In genomic region chr6:44176935-44177509, GRCh38 we compare ENCODE assay signal across 1 cellular context.
TF ChIP-seq lines count a peak whose summit lies in the region.

No MANE protein-coding gene starts in this region.

TF ChIP-seq in HepG2, 621 proteins besides CTCF, POLR2A, EP300 and RAD21 (continues in another document):
- TF ChIP-seq SOX6 (IDR thresholded peaks at IDR 0.05) (no peak), SOX6 (CRISPR knock-in tag; IDR thresholded peaks at IDR 0.05) (0 out of 2 replicates have a peak, but pooled peaks have one; percentile 9), ZNF260 (CRISPR knock-in tag; IDR thresholded peaks at IDR 0.05; ENCODE audit: borderline replicate concordance, low read depth) (no peak), ERF (CRISPR knock-in tag; IDR thresholded peaks at IDR 0.05) (no peak), ZFYVE20 (CRISPR knock-in tag; IDR thresholded peaks at IDR 0.05; ENCODE audit: borderline replicate concordance, low read depth) (no peak), ZBTB43 (CRISPR knock-in tag; conservative IDR thresholded peaks at IDR 0.05) (no peak), ZNF607 (CRISPR knock-in tag; IDR thresholded peaks at IDR 0.05; ENCODE audit: borderline replicate concordance) (0 out of 2 replicates have a peak, but pooled peaks have one; percentile 36), ZHX1 (CRISPR knock-in tag; IDR thresholded peaks at IDR 0.05; ENCODE audit: low read depth) (0 out of 2 replicates have a peak, but pooled peaks have one; percentile 23), ZNF614 (CRISPR knock-in tag; IDR thresholded peaks at IDR 0.05; ENCODE audit: borderline replicate concordance) (no peak), MTA1 (CRISPR knock-in tag; IDR thresholded peaks at IDR 0.05; ENCODE audit: borderline replicate concordance) (peak; percentile 69; the same call in 1 of the 2 replicates), ZSCAN25 (CRISPR knock-in tag; IDR thresholded peaks at IDR 0.05) (0 out of 2 replicates have a peak, but pooled peaks have one; percentile 37), RCOR2 (CRISPR knock-in tag; IDR thresholded peaks at IDR 0.05) (no peak), GABPB1 (CRISPR knock-in tag; IDR thresholded peaks at IDR 0.05) (0 out of 2 replicates have a peak, but pooled peaks have one; percentile 15), ZNF430 (CRISPR knock-in tag; IDR thresholded peaks at IDR 0.05) (no peak), ZFP41 (CRISPR knock-in tag; IDR thresholded peaks at IDR 0.05; ENCODE audit: borderline replicate concordance) (no peak), ZBTB49 (CRISPR knock-in tag; IDR thresholded peaks at IDR 0.05; ENCODE audit: borderline replicate concordance) (no peak), POLR2AphosphoS2 (IDR thresholded peaks at IDR 0.05; ENCODE audit: low read depth, low read length) (no peak), ETV5 (CRISPR knock-in tag; IDR thresholded peaks at IDR 0.05; ENCODE audit: borderline replicate concordance) (peak; percentile 34; the same call in 1 of the 2 replicates), SMC3 (IDR thresholded peaks at IDR 0.05; ENCODE audit: low read length) (no peak), NFIB (CRISPR knock-in tag; IDR thresholded peaks at IDR 0.05; ENCODE audit: borderline replicate concordance) (no peak), ZBTB8A (CRISPR knock-in tag; IDR thresholded peaks at IDR 0.05; ENCODE audit: borderline replicate concordance, low read depth) (no peak), SAP130 (CRISPR knock-in tag; IDR thresholded peaks at IDR 0.05; ENCODE audit: low read depth) (0 out of 2 replicates have a peak, but pooled peaks have one; percentile 25), SNRNP70 (IDR thresholded peaks at IDR 0.05; ENCODE audit: low read depth, low read length) (no peak), TEAD2 (CRISPR knock-in tag; IDR thresholded peaks at IDR 0.05) (no peak), ZNF652 (CRISPR knock-in tag; IDR thresholded peaks at IDR 0.05; ENCODE audit: borderline replicate concordance, low read depth) (no peak), AHR (CRISPR knock-in tag; IDR thresholded peaks at IDR 0.05) (no peak), ZNF770 (CRISPR knock-in tag; IDR thresholded peaks at IDR 0.05) (no peak)
- TF ChIP-seq, protein P1, sequence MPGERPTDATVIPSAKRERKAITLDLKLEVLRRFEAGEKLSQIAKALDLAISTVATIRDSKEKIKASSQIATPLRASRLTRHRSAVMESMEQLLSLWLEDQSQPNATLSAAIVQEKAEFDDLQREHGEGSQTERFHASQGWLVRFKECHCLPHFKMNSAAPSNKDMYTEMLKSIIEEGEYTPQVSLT (CRISPR knock-in tag; IDR thresholded peaks at IDR 0.05; ENCODE audit: borderline replicate concordance, low read depth) = no peak
- TF ChIP-seq, protein P2, sequence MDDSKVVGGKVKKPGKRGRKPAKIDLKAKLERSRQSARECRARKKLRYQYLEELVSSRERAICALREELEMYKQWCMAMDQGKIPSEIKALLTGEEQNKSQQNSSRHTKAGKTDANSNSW (CRISPR knock-in tag; IDR thresholded peaks at IDR 0.05; ENCODE audit: borderline replicate concordance) = no peak
- TF ChIP-seq, protein P3, sequence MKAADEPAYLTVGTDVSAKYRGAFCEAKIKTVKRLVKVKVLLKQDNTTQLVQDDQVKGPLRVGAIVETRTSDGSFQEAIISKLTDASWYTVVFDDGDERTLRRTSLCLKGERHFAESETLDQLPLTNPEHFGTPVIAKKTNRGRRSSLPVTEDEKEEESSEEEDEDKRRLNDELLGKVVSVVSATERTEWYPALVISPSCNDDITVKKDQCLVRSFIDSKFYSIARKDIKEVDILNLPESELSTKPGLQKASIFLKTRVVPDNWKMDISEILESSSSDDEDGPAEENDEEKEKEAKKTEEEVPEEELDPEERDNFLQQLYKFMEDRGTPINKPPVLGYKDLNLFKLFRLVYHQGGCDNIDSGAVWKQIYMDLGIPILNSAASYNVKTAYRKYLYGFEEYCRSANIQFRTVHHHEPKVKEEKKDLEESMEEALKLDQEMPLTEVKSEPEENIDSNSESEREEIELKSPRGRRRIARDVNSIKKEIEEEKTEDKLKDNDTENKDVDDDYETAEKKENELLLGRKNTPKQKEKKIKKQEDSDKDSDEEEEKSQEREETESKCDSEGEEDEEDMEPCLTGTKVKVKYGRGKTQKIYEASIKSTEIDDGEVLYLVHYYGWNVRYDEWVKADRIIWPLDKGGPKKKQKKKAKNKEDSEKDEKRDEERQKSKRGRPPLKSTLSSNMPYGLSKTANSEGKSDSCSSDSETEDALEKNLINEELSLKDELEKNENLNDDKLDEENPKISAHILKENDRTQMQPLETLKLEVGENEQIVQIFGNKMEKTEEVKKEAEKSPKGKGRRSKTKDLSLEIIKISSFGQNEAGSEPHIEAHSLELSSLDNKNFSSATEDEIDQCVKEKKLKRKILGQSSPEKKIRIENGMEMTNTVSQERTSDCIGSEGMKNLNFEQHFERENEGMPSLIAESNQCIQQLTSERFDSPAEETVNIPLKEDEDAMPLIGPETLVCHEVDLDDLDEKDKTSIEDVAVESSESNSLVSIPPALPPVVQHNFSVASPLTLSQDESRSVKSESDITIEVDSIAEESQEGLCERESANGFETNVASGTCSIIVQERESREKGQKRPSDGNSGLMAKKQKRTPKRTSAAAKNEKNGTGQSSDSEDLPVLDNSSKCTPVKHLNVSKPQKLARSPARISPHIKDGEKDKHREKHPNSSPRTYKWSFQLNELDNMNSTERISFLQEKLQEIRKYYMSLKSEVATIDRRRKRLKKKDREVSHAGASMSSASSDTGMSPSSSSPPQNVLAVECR (CRISPR knock-in tag; IDR thresholded peaks at IDR 0.05; ENCODE audit: borderline replicate concordance) = peak; percentile 38; the same call in 1 of the 2 replicates
- TF ChIP-seq, protein P4, sequence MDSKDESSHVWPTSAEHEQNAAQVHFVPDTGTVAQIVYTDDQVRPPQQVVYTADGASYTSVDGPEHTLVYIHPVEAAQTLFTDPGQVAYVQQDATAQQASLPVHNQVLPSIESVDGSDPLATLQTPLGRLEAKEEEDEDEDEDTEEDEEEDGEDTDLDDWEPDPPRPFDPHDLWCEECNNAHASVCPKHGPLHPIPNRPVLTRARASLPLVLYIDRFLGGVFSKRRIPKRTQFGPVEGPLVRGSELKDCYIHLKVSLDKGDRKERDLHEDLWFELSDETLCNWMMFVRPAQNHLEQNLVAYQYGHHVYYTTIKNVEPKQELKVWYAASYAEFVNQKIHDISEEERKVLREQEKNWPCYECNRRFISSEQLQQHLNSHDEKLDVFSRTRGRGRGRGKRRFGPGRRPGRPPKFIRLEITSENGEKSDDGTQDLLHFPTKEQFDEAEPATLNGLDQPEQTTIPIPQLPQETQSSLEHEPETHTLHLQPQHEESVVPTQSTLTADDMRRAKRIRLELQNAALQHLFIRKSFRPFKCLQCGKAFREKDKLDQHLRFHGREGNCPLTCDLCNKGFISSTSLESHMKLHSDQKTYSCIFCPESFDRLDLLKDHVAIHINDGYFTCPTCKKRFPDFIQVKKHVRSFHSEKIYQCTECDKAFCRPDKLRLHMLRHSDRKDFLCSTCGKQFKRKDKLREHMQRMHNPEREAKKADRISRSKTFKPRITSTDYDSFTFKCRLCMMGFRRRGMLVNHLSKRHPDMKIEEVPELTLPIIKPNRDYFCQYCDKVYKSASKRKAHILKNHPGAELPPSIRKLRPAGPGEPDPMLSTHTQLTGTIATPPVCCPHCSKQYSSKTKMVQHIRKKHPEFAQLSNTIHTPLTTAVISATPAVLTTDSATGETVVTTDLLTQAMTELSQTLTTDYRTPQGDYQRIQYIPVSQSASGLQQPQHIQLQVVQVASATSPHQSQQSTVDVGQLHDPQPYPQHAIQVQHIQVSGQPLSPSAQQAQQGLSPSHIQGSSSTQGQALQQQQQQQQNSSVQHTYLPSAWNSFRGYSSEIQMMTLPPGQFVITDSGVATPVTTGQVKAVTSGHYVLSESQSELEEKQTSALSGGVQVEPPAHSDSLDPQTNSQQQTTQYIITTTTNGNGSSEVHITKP (CRISPR knock-in tag; IDR thresholded peaks at IDR 0.05; ENCODE audit: low read depth) = no peak
- TF ChIP-seq, protein P5, sequence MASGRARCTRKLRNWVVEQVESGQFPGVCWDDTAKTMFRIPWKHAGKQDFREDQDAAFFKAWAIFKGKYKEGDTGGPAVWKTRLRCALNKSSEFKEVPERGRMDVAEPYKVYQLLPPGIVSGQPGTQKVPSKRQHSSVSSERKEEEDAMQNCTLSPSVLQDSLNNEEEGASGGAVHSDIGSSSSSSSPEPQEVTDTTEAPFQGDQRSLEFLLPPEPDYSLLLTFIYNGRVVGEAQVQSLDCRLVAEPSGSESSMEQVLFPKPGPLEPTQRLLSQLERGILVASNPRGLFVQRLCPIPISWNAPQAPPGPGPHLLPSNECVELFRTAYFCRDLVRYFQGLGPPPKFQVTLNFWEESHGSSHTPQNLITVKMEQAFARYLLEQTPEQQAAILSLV (CRISPR knock-in tag; IDR thresholded peaks at IDR 0.05; ENCODE audit: borderline replicate concordance) = 0 out of 2 replicates have a peak, but pooled peaks have one; percentile 68
- TF ChIP-seq, protein P6, sequence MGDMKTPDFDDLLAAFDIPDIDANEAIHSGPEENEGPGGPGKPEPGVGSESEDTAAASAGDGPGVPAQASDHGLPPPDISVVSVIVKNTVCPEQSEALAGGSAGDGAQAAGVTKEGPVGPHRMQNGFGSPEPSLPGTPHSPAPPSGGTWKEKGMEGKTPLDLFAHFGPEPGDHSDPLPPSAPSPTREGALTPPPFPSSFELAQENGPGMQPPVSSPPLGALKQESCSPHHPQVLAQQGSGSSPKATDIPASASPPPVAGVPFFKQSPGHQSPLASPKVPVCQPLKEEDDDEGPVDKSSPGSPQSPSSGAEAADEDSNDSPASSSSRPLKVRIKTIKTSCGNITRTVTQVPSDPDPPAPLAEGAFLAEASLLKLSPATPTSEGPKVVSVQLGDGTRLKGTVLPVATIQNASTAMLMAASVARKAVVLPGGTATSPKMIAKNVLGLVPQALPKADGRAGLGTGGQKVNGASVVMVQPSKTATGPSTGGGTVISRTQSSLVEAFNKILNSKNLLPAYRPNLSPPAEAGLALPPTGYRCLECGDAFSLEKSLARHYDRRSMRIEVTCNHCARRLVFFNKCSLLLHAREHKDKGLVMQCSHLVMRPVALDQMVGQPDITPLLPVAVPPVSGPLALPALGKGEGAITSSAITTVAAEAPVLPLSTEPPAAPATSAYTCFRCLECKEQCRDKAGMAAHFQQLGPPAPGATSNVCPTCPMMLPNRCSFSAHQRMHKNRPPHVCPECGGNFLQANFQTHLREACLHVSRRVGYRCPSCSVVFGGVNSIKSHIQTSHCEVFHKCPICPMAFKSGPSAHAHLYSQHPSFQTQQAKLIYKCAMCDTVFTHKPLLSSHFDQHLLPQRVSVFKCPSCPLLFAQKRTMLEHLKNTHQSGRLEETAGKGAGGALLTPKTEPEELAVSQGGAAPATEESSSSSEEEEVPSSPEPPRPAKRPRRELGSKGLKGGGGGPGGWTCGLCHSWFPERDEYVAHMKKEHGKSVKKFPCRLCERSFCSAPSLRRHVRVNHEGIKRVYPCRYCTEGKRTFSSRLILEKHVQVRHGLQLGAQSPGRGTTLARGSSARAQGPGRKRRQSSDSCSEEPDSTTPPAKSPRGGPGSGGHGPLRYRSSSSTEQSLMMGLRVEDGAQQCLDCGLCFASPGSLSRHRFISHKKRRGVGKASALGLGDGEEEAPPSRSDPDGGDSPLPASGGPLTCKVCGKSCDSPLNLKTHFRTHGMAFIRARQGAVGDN (CRISPR knock-in tag; IDR thresholded peaks at IDR 0.05) = peak; percentile 68
